Comparison of ENCODE assay signal across 1 cellular context in the genomic region with DNA sequence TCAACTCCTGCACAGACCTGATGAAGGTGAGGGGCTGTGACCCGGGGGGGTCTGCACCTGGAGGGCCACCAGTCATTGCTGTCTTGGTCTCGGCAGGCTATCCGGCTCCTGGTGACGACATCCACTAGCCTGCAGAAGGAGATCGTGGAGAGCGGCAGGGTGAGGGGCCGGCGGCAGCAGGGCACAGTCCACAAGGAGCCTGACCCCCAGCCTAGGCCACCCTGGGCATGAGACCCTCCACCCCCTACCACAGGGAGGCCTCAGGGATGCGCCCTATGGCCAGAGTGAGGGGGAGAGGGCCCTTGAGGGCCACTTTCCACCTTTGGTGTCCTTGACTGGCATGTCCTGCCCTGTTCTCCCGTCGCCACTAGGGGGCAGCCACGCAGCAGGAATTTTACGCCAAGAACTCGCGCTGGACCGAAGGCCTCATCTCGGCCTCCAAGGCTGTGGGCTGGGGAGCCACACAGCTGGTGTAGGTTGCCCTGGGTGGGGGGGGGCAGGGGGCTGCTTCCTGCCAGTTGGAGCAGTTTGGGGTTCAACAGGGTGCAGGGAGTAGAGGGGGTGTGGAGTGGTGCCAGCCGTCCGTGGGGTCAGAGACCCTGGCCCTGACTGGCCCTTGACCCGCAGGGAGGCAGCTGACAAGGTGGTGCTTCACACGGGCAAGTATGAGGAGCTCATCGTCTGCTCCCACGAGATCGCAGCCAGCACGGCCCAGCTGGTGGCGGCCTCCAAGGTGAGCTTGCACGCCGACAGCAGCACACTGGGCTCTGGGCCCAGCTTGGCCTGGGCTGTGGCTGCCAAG.
TF ChIP-seq lines count a peak whose summit lies in the region.

No MANE protein-coding gene starts in this region.

TF ChIP-seq in HEK293, 187 proteins besides CTCF, POLR2A, EP300 and RAD21 (continued from another document):
- TF ChIP-seq, protein P1, sequence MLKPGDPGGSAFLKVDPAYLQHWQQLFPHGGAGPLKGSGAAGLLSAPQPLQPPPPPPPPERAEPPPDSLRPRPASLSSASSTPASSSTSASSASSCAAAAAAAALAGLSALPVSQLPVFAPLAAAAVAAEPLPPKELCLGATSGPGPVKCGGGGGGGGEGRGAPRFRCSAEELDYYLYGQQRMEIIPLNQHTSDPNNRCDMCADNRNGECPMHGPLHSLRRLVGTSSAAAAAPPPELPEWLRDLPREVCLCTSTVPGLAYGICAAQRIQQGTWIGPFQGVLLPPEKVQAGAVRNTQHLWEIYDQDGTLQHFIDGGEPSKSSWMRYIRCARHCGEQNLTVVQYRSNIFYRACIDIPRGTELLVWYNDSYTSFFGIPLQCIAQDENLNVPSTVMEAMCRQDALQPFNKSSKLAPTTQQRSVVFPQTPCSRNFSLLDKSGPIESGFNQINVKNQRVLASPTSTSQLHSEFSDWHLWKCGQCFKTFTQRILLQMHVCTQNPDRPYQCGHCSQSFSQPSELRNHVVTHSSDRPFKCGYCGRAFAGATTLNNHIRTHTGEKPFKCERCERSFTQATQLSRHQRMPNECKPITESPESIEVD (tag by site-specific recombination; IDR thresholded peaks at IDR 0.05): no peak
- TF ChIP-seq KLF9 (tag by site-specific recombination; IDR thresholded peaks at IDR 0.05; ENCODE audit: low read depth) (no peak), HOXA7 (CRISPR knock-in tag; IDR thresholded peaks at IDR 0.05; ENCODE audit: borderline replicate concordance) (no peak), ZNF274 (IDR thresholded peaks at IDR 0.05; ENCODE audit: low read length) (no peak), ZNF274 (tag by site-specific recombination; IDR thresholded peaks at IDR 0.05; ENCODE audit: borderline replicate concordance) (no peak), ZFP37 (tag by site-specific recombination; IDR thresholded peaks at IDR 0.05) (no peak), ZBTB21 (tag by site-specific recombination; IDR thresholded peaks at IDR 0.05) (no peak), ZNF10 (tag by site-specific recombination; IDR thresholded peaks at IDR 0.05) (no peak), ZNF473 (tag by site-specific recombination; IDR thresholded peaks at IDR 0.05) (no peak), ZNF335 (tag by site-specific recombination; conservative IDR thresholded peaks at IDR 0.05) (no peak), ZFP69B (tag by site-specific recombination; IDR thresholded peaks at IDR 0.05) (no peak), FEZF1 (tag by site-specific recombination; IDR thresholded peaks at IDR 0.05) (no peak), ZNF114 (tag by site-specific recombination; IDR thresholded peaks at IDR 0.05) (no peak), ZBTB17 (tag by site-specific recombination; IDR thresholded peaks at IDR 0.05) (peak; percentile 34), OVOL3 (tag by site-specific recombination; IDR thresholded peaks at IDR 0.05) (no peak), ZNF48 (tag by site-specific recombination; IDR thresholded peaks at IDR 0.05) (no peak), BCL11B (tag by site-specific recombination; IDR thresholded peaks at IDR 0.05; ENCODE audit: low read depth) (peak; percentile 78; the same call in 1 of the 2 replicates), ZNF530 (tag by site-specific recombination; IDR thresholded peaks at IDR 0.05; ENCODE audit: low read depth) (no peak), ZNF610 (tag by site-specific recombination; IDR thresholded peaks at IDR 0.05; ENCODE audit: borderline replicate concordance) (no peak), SP2 (tag by site-specific recombination; IDR thresholded peaks at IDR 0.05) (no peak), ZNF19 (tag by site-specific recombination; IDR thresholded peaks at IDR 0.05; ENCODE audit: low read depth) (no peak), ZNF311 (tag by site-specific recombination; IDR thresholded peaks at IDR 0.05; ENCODE audit: borderline replicate concordance) (no peak), GLIS1 (tag by site-specific recombination; IDR thresholded peaks at IDR 0.05) (peak; percentile 27; the same call in 1 of the 2 replicates), ZNF558 (tag by site-specific recombination; IDR thresholded peaks at IDR 0.05) (no peak), MZF1 (tag by site-specific recombination; IDR thresholded peaks at IDR 0.05; ENCODE audit: borderline replicate concordance) (no peak), ZNF561 (tag by site-specific recombination; IDR thresholded peaks at IDR 0.05; ENCODE audit: borderline replicate concordance) (no peak), ZFP41 (tag by site-specific recombination; IDR thresholded peaks at IDR 0.05; ENCODE audit: borderline replicate concordance) (no peak)
- TF ChIP-seq, protein P2, sequence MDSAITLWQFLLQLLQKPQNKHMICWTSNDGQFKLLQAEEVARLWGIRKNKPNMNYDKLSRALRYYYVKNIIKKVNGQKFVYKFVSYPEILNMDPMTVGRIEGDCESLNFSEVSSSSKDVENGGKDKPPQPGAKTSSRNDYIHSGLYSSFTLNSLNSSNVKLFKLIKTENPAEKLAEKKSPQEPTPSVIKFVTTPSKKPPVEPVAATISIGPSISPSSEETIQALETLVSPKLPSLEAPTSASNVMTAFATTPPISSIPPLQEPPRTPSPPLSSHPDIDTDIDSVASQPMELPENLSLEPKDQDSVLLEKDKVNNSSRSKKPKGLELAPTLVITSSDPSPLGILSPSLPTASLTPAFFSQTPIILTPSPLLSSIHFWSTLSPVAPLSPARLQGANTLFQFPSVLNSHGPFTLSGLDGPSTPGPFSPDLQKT (IDR thresholded peaks at IDR 0.05; ENCODE audit: borderline replicate concordance, low read depth, low read length): no peak
- TF ChIP-seq, protein P3, sequence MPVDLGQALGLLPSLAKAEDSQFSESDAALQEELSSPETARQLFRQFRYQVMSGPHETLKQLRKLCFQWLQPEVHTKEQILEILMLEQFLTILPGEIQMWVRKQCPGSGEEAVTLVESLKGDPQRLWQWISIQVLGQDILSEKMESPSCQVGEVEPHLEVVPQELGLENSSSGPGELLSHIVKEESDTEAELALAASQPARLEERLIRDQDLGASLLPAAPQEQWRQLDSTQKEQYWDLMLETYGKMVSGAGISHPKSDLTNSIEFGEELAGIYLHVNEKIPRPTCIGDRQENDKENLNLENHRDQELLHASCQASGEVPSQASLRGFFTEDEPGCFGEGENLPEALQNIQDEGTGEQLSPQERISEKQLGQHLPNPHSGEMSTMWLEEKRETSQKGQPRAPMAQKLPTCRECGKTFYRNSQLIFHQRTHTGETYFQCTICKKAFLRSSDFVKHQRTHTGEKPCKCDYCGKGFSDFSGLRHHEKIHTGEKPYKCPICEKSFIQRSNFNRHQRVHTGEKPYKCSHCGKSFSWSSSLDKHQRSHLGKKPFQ (tag by site-specific recombination; IDR thresholded peaks at IDR 0.05): no peak
- TF ChIP-seq, protein P4, sequence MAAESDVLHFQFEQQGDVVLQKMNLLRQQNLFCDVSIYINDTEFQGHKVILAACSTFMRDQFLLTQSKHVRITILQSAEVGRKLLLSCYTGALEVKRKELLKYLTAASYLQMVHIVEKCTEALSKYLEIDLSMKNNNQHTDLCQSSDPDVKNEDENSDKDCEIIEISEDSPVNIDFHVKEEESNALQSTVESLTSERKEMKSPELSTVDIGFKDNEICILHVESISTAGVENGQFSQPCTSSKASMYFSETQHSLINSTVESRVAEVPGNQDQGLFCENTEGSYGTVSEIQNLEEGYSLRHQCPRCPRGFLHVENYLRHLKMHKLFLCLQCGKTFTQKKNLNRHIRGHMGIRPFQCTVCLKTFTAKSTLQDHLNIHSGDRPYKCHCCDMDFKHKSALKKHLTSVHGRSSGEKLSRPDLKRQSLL (tag by site-specific recombination; IDR thresholded peaks at IDR 0.05): no peak
- TF ChIP-seq, protein P5, sequence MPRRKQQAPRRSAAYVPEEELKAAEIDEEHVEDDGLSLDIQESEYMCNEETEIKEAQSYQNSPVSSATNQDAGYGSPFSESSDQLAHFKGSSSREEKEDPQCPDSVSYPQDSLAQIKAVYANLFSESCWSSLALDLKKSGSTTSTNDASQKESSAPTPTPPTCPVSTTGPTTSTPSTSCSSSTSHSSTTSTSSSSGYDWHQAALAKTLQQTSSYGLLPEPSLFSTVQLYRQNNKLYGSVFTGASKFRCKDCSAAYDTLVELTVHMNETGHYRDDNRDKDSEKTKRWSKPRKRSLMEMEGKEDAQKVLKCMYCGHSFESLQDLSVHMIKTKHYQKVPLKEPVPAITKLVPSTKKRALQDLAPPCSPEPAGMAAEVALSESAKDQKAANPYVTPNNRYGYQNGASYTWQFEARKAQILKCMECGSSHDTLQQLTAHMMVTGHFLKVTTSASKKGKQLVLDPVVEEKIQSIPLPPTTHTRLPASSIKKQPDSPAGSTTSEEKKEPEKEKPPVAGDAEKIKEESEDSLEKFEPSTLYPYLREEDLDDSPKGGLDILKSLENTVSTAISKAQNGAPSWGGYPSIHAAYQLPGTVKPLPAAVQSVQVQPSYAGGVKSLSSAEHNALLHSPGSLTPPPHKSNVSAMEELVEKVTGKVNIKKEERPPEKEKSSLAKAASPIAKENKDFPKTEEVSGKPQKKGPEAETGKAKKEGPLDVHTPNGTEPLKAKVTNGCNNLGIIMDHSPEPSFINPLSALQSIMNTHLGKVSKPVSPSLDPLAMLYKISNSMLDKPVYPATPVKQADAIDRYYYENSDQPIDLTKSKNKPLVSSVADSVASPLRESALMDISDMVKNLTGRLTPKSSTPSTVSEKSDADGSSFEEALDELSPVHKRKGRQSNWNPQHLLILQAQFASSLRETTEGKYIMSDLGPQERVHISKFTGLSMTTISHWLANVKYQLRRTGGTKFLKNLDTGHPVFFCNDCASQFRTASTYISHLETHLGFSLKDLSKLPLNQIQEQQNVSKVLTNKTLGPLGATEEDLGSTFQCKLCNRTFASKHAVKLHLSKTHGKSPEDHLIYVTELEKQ (tag by site-specific recombination; IDR thresholded peaks at IDR 0.05; ENCODE audit: borderline replicate concordance): no peak
- TF ChIP-seq, protein P6, sequence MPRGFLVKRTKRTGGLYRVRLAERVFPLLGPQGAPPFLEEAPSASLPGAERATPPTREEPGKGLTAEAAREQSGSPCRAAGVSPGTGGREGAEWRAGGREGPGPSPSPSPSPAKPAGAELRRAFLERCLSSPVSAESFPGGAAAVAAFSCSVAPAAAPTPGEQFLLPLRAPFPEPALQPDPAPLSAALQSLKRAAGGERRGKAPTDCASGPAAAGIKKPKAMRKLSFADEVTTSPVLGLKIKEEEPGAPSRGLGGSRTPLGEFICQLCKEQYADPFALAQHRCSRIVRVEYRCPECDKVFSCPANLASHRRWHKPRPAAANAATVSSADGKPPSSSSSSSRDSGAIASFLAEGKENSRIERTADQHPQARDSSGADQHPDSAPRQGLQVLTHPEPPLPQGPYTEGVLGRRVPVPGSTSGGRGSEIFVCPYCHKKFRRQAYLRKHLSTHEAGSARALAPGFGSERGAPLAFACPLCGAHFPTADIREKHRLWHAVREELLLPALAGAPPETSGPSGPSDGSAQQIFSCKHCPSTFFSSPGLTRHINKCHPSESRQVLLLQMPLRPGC (tag by site-specific recombination; IDR thresholded peaks at IDR 0.05): no peak
- TF ChIP-seq, protein P7, sequence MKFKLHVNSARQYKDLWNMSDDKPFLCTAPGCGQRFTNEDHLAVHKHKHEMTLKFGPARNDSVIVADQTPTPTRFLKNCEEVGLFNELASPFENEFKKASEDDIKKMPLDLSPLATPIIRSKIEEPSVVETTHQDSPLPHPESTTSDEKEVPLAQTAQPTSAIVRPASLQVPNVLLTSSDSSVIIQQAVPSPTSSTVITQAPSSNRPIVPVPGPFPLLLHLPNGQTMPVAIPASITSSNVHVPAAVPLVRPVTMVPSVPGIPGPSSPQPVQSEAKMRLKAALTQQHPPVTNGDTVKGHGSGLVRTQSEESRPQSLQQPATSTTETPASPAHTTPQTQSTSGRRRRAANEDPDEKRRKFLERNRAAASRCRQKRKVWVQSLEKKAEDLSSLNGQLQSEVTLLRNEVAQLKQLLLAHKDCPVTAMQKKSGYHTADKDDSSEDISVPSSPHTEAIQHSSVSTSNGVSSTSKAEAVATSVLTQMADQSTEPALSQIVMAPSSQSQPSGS (tag by site-specific recombination; IDR thresholded peaks at IDR 0.05; ENCODE audit: low read depth): no peak
- TF ChIP-seq, protein P8, sequence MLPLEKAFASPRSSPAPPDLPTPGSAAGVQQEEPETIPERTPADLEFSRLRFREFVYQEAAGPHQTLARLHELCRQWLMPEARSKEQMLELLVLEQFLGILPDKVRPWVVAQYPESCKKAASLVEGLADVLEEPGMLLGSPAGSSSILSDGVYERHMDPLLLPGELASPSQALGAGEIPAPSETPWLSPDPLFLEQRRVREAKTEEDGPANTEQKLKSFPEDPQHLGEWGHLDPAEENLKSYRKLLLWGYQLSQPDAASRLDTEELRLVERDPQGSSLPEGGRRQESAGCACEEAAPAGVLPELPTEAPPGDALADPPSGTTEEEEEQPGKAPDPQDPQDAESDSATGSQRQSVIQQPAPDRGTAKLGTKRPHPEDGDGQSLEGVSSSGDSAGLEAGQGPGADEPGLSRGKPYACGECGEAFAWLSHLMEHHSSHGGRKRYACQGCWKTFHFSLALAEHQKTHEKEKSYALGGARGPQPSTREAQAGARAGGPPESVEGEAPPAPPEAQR (tag by site-specific recombination; IDR thresholded peaks at IDR 0.05): no peak
- TF ChIP-seq, protein P9, sequence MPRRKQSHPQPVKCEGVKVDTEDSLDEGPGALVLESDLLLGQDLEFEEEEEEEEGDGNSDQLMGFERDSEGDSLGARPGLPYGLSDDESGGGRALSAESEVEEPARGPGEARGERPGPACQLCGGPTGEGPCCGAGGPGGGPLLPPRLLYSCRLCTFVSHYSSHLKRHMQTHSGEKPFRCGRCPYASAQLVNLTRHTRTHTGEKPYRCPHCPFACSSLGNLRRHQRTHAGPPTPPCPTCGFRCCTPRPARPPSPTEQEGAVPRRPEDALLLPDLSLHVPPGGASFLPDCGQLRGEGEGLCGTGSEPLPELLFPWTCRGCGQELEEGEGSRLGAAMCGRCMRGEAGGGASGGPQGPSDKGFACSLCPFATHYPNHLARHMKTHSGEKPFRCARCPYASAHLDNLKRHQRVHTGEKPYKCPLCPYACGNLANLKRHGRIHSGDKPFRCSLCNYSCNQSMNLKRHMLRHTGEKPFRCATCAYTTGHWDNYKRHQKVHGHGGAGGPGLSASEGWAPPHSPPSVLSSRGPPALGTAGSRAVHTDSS (tag by site-specific recombination; IDR thresholded peaks at IDR 0.05): no peak
- TF ChIP-seq, protein P10, sequence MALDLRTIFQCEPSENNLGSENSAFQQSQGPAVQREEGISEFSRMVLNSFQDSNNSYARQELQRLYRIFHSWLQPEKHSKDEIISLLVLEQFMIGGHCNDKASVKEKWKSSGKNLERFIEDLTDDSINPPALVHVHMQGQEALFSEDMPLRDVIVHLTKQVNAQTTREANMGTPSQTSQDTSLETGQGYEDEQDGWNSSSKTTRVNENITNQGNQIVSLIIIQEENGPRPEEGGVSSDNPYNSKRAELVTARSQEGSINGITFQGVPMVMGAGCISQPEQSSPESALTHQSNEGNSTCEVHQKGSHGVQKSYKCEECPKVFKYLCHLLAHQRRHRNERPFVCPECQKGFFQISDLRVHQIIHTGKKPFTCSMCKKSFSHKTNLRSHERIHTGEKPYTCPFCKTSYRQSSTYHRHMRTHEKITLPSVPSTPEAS (tag by site-specific recombination; IDR thresholded peaks at IDR 0.05): no peak
TF ChIP-seq in HEK293: peak in this region for 20.
